13 cellular contexts compared by ENCODE assay signal in genomic region chr2:240922982-240923537, GRCh38. TPM values are rescaled to one million over a fixed set of nuclear protein-coding genes. Genes with fewer than 3 reads are reported as not detected.
DNase-seq lines count a peak whose midpoint lies in the region; ATAC-seq, FAIRE-seq and TF ChIP-seq lines count a peak whose summit lies in the region.
"Had no signal": no experiment of that assay in that cellular context is flagged by ENCODE, and none has a peak within 500 bp of the region (broad histone marks: within the 10 kb centered on the region; RNA-seq: fewer than 3 reads in every experiment).

No MANE protein-coding gene starts in this region.

- 51 to 56% methylated on average over 15 of the region's 15 CpGs for WGBS in aorta, 2 donors

- H3K9ac ChIP-seq in kidney (ENCODE audit: low read length in 2 of 2): no peak overlapping the region

- no peak for ATAC-seq in aorta (ENCODE audit: low FRiP score)
- ATAC-seq: CD8-positive, alpha-beta T cell had no signal

- H3K36me3 ChIP-seq in WERI-Rb-1 (no peaks in the 10 kb centered on the region), kidney (ENCODE audit: control insufficient read depth in 1 of 2, insufficient read depth in 2 of 2, low read length in 2 of 2) (no peaks in the 10 kb centered on the region), aorta (ENCODE audit: control insufficient read depth in 1 of 2, insufficient read depth in 2 of 2, low read length in 1 of 2) (no peaks in the 10 kb centered on the region)

- DNase-seq in stimulated activated CD4-positive, alpha-beta T cell treated with anti-CD3 and anti-CD28 coated beads, Interleukin-15, amount 100 ng/mL, for 24 hours: peak; percentile 7
- DNase-seq in stimulated activated CD4-positive, alpha-beta T cell treated with anti-CD3 and anti-CD28 coated beads, Interleukin-4, amount 100 ng/mL, for 24 hours: no peak
- DNase-seq in WERI-Rb-1 (peak; percentile 6), kidney (peak; percentile 35), aorta (peak; percentile 45 to 63), G401 (ENCODE audit: low spot score) (no peak), dedifferentiated amniotic fluid mesenchymal stem cell (ENCODE audit: extremely low spot score) (no peak)
- no peak for DNase-seq in activated CD4-positive, alpha-beta T cell treated with anti-CD3 and anti-CD28 coated beads, Interleukin-2, amount 50 U/mL, for 48 hours
- DNase-seq: activated CD4-positive, alpha-beta T cell treated with anti-CD3 and anti-CD28 coated beads, Interleukin-2, amount 50 U/mL, for 1 hour; effector memory CD4-positive, alpha-beta T cell; NCI-H1048 had no signal

- H3K27me3 ChIP-seq in WERI-Rb-1 (ENCODE audit: insufficient read depth, low read depth, severe bottlenecking) (no peaks in the 10 kb centered on the region), aorta (ENCODE audit: control insufficient read depth in 1 of 2, insufficient read depth in 2 of 2, low read length in 1 of 2) (no peaks in the 10 kb centered on the region)

- no peak overlapping the region for H3K4me3 ChIP-seq in WERI-Rb-1 (ENCODE audit: low read depth, low read length)
- H3K4me3 ChIP-seq in kidney (ENCODE audit: low read length in 2 of 2): no peak overlapping the region
- H3K4me3 ChIP-seq in aorta (ENCODE audit: low read length in 2 of 2): no peak overlapping the region

- H3K27ac ChIP-seq in WERI-Rb-1 (no peak overlapping the region), kidney (ENCODE audit: low read depth in 2 of 2, low read length in 2 of 2) (no peak overlapping the region), aorta (ENCODE audit: low read depth in 1 of 2, low read length in 2 of 2) (no peak overlapping the region)

- in situ Hi-C loops in G401 (cut with HindIII; ENCODE audit: low sequenced_read_pairs): no loop called here

- intact Hi-C loops in kidney (cut with DNase I) (no loop called here), aorta (cut with DNase I) (no loop called here)

- FAIRE-seq in kidney (lab: Jason Lieb, UNC): no peak

- H3K4me1 ChIP-seq in kidney (ENCODE audit: control insufficient read depth in 1 of 2, insufficient read depth in 1 of 2, low read depth in 1 of 2, low read length in 2 of 2) (no peaks in the 10 kb centered on the region), aorta (ENCODE audit: control insufficient read depth in 1 of 2, insufficient read depth in 2 of 2, low read length in 2 of 2) (no peaks in the 10 kb centered on the region)

- H3K9me3 ChIP-seq in WERI-Rb-1 (ENCODE audit: severe bottlenecking) (no peaks in the 10 kb centered on the region), kidney (ENCODE audit: control insufficient read depth in 1 of 2, low read length in 2 of 2) (peaks cover 0 to 2% of the 10 kb centered on the region in 2 donors), aorta (ENCODE audit: control insufficient read depth, low read length) (no peaks in the 10 kb centered on the region)

- TF ChIP-seq CTCF in WERI-Rb-1 (IDR thresholded peaks at IDR 0.05; ENCODE audit: low read depth, low read length): no peak
- TF ChIP-seq CTCF in kidney (IDR thresholded peaks at IDR 0.05; ENCODE audit: borderline replicate concordance, extremely low read depth, insufficient read depth): no peak

RNA-seq across cellular contexts. Expression of gene CROCC2, which starts 16.9 kb away (rescaled TPM):
- total RNA-seq in kidney (0.13 TPM), aorta (under 1 TPM; 0.13 to 0.45 TPM)
- polyA plus RNA-seq in kidney (ENCODE audit: insufficient read depth, low read depth, low replicate concordance) (not detected), aorta (not detected)
- total RNA-seq in G401 (2014; rRNA removed; shearing (Covaris generic)): not detected in 2 replicates
- total RNA-seq: CD8-positive, alpha-beta T cell; HT-29 had no signal

RNA-seq across cellular contexts. Expression of gene MAB21L4, which starts 27.1 kb away (rescaled TPM):
- total RNA-seq in kidney (6.1 TPM), aorta (not detected)
- polyA plus RNA-seq in kidney (ENCODE audit: insufficient read depth, low read depth, low replicate concordance) (28.5 TPM), aorta (1 to 10 TPM in 1 of 2 donors, not detected in 1; 5.5 TPM)
- not detected in 2 replicates for total RNA-seq in G401 (2014; rRNA removed; shearing (Covaris generic))
- total RNA-seq: CD8-positive, alpha-beta T cell had no signal

RNA-seq across cellular contexts. Expression of gene AGXT, which starts 54.4 kb away (rescaled TPM):
- total RNA-seq in kidney (0.09 TPM), aorta (not detected)
- polyA plus RNA-seq in kidney (ENCODE audit: insufficient read depth, low read depth, low replicate concordance) (12.5 TPM), aorta (not detected)
- total RNA-seq in G401 (2014; rRNA removed; shearing (Covaris generic)): not detected in 2 replicates
- total RNA-seq: CD8-positive, alpha-beta T cell had no signal

Comparison
In these comparisons a context has a peak if more than half of its experiments do, and no peak if none do; other contexts are left out.
1. DNase-seq: peak in stimulated activated CD4-positive, alpha-beta T cell treated with anti-CD3 and anti-CD28 coated beads, Interleukin-15, amount 100 ng/mL, for 24 hours (single experiment), WERI-Rb-1 (single experiment), kidney (single experiment) and aorta (2 of 2); none in stimulated activated CD4-positive, alpha-beta T cell treated with anti-CD3 and anti-CD28 coated beads, Interleukin-4, amount 100 ng/mL, for 24 hours (single experiment), G401 (single experiment), dedifferentiated amniotic fluid mesenchymal stem cell (single experiment) and activated CD4-positive, alpha-beta T cell treated with anti-CD3 and anti-CD28 coated beads, Interleukin-2, amount 50 U/mL, for 48 hours (0 of 2).